ENCODE assay signal across 8 cellular contexts in genomic region chr19:39970674-39971379, GRCh38. TPM values are rescaled to one million over a fixed set of nuclear protein-coding genes. Genes with fewer than 3 reads are reported as not detected.
DNase-seq lines count a peak whose midpoint lies in the region; ATAC-seq and TF ChIP-seq lines count a peak whose summit lies in the region.

PSMC4 (plus strand) TSS chr19:39971165; CDS start chr19:39971203, 38 bp downstream.

- peak; percentile 92 for TF ChIP-seq CTCF in choroid plexus epithelial cell (conservative IDR thresholded peaks at IDR 0.05; ENCODE audit: low read depth, low read length)
- peak; percentile 89 for TF ChIP-seq CTCF in kidney epithelial cell (IDR thresholded peaks at IDR 0.05; ENCODE audit: insufficient read depth, low read length, poor library complexity, severe bottlenecking)

- no peaks in the 10 kb centered on the region for H3K27me3 ChIP-seq in kidney epithelial cell (ENCODE audit: control insufficient read depth, insufficient read depth, low read length)

- peak within 1 kb of the TSS; percentile 76 for H3K4me3 ChIP-seq in choroid plexus epithelial cell (ENCODE audit: low read depth, low read length)
- peak within 1 kb of the TSS; percentile 72 for H3K4me3 ChIP-seq in kidney epithelial cell (ENCODE audit: low read depth, low read length)

- peak; percentile 96 for ATAC-seq in GM19043 (IDR thresholded peaks at IDR 0.05; ENCODE audit: low read depth, unreplicated experiment)
- ATAC-seq in HG03432 (IDR thresholded peaks at IDR 0.05; ENCODE audit: unreplicated experiment): peak; percentile 95

- DNase-seq in AML-193 (lab: John Stamatoyannopoulos, UW) (peak; percentile 95 to 98), NCI-H510A (lab: John Stamatoyannopoulos, UW) (peak; percentile 98), choroid plexus epithelial cell (ENCODE audit: low read depth) (peak; percentile 100), kidney epithelial cell (ENCODE audit: low read depth) (peak; percentile 98)
- DNase-seq in activated CD4-positive, alpha-beta T cell treated with anti-CD3 and anti-CD28 coated beads for 24 hours (ENCODE audit: low read depth in 2 of 2): peak; percentile 94 to 96
- DNase-seq in stimulated activated CD4-positive, alpha-beta T cell treated with anti-CD3 and anti-CD28 coated beads, Interleukin-1b, Interleukin-23, amount 100 ng/mL, for 1 hour (ENCODE audit: low read depth in 2 of 2): peak; percentile 94 to 96

- peaks cover 6% of the 10 kb centered on the region for H3K36me3 ChIP-seq in kidney epithelial cell (ENCODE audit: control insufficient read depth, insufficient read depth, low read length)

RNA-seq across cellular contexts. Expression of gene PSMC4, which starts in this region (rescaled TPM):
- total RNA-seq in kidney epithelial cell: 105 and 149 TPM in 2 replicates

Comparison
In these comparisons a context has a peak if more than half of its experiments do, and no peak if none do; other contexts are left out.
1. Peak in every context shown above with its lines: DNase-seq, ATAC-seq and H3K4me3 ChIP-seq.